In the genomic region with DNA sequence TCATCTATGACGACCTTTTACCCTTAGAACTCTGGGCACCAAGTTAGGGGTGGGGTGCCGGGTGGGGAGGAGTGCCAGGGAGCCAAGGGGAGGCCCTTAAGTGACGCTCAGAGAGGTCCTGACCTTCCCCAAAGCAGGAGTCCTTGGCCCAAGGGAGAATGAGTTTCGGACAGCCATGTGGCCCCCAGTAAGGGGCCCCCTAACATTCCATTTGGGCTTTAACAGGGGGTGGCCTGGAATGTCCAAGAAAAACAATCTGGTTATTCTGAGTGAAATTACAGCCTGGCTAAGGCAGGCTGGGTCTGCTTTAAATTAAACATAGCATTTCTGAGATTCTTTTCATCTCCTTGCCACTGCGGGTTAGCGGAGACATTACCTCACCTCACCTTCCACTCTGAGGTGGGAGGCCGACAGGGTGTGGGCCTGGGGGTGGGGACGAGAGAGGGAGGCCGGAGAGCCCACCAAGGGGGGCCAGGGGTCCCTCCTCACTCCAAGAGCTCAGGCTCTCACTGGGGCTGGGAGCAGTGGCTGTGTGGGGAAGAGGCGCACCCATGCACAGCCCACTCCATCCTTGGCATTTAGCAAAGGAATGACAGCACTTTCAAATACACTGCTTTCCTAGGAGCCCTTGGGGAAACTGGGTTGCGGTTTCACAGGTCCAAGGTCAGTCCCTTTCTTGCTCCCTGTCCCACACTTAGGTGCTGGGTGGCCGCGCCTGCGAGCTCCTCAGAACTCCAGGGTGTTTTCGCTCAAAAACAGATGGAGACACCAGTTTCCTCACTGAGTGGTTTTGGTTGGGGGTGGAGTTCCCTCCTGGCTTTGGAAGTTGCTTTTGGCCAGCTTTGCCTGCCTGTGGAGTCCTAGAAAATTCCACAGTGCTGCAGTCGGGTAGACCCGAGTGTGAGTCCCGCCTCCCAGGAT, we compare ENCODE assay signal across 8 cellular contexts.
DNase-seq lines count a peak whose midpoint lies in the region; ATAC-seq and TF ChIP-seq lines count a peak whose summit lies in the region.

No MANE protein-coding gene starts in this region.

- peaks cover 8% of the 10 kb centered on the region; the same call in 1 of the 2 replicates for H3F3A ChIP-seq in Loucy (ENCODE audit: low read depth)

- H3K27ac ChIP-seq in duodenal mucosa (ENCODE audit: low read depth, low read length) = peak overlapping the region; percentile 48

- no peaks in the 10 kb centered on the region for H3K9me2 ChIP-seq in Loucy (replicated peaks; ENCODE audit: low read depth, low read length)

- H3K79me2 ChIP-seq in Loucy (ENCODE audit: insufficient read depth, low read length) = no peaks in the 10 kb centered on the region

- peak overlapping the region; percentile 84 for H2AFZ ChIP-seq in Loucy (ENCODE audit: low read length)

- H3K4me3 ChIP-seq in AG10803 (ENCODE audit: low read length) (peak overlapping the region; percentile 41), Loucy (ENCODE audit: low read length, poor library complexity, severe bottlenecking) (no peak overlapping the region), duodenal mucosa (ENCODE audit: low read depth in 1 of 2, low read length in 2 of 2) (peak overlapping the region in 1 of 2 donors; percentile 26)

- peak overlapping the region; percentile 28 for H3K9ac ChIP-seq in Loucy (ENCODE audit: low read depth, low read length, poor library complexity, severe bottlenecking)
- H3K9ac ChIP-seq in duodenal mucosa (ENCODE audit: low read depth in 1 of 2, low read length in 2 of 2) = peak overlapping the region in 1 of 2 donors; percentile 8

- H3K36me3 ChIP-seq in Loucy (ENCODE audit: insufficient read depth, low read length) (no peaks in the 10 kb centered on the region), duodenal mucosa (ENCODE audit: control insufficient read depth in 1 of 2, insufficient read depth in 2 of 2, low read length in 2 of 2) (no peaks in the 10 kb centered on the region)

- peaks cover 3% of the 10 kb centered on the region for H3K9me3 Mint-ChIP-seq in nephron

- H3K9me3 ChIP-seq in Loucy (ENCODE audit: insufficient read depth, low read depth, low read length) (no peaks in the 10 kb centered on the region), duodenal mucosa (ENCODE audit: control insufficient read depth in 1 of 2, low read length in 2 of 2) (no peaks in the 10 kb centered on the region)

- peak overlapping the region; percentile 26 for H3K4me2 ChIP-seq in Loucy (ENCODE audit: low read depth, low read length, poor library complexity, severe bottlenecking)

- peak; percentile 90 for DNase-seq in AG10803 (ENCODE audit: low read depth)
- DNase-seq in HT-29 (ENCODE audit: low spot score) = no peak
- no peak for DNase-seq in NCI-H2081 treated with DMSO at 0.1 percent for 48 hours (lab: John Stamatoyannopoulos, UW)
- no peak for DNase-seq in stimulated activated CD4-positive, alpha-beta T cell treated with anti-CD3 and anti-CD28 coated beads, Interleukin-15, amount 100 ng/mL, for 24 hours

- no peaks in the 10 kb centered on the region for H3K36me3 Mint-ChIP-seq in nephron (ENCODE audit: low read depth)

- H3K27me3 ChIP-seq in Loucy (ENCODE audit: insufficient read depth, low read length, poor library complexity, severe bottlenecking) (no peaks in the 10 kb centered on the region), duodenal mucosa (ENCODE audit: control insufficient read depth in 1 of 2, insufficient read depth in 2 of 2, low read length in 2 of 2) (no peaks in the 10 kb centered on the region)

- no peaks in the 10 kb centered on the region for H4K20me1 ChIP-seq in Loucy (ENCODE audit: insufficient read depth, low read length, poor library complexity, severe bottlenecking)

- peaks cover 3% of the 10 kb centered on the region for H3K27me3 Mint-ChIP-seq in nephron (ENCODE audit: low read depth)

- peaks cover 65% of the 10 kb centered on the region for H3K4me1 Mint-ChIP-seq in nephron

- ATAC-seq in activated CD4-positive, CD25-positive, alpha-beta regulatory T cell treated with anti-CD3 and anti-CD28 coated beads, Interleukin-2, amount 50 U/mL, for 24 hours = no peak

- no peak for TF ChIP-seq CTCF in AG10803 (conservative IDR thresholded peaks at IDR 0.05; ENCODE audit: low read length)
- no peak for TF ChIP-seq CTCF in Loucy (conservative IDR thresholded peaks at IDR 0.05; ENCODE audit: low read length)
- no peak for TF ChIP-seq CTCF in nephron (IDR thresholded peaks at IDR 0.05; ENCODE audit: unreplicated experiment in 3 of 3)

- H3K4me3 Mint-ChIP-seq in nephron = peak overlapping the region in 2 of 3 experiments; percentile 14 to 15

- H3K4me1 ChIP-seq in Loucy (ENCODE audit: insufficient read depth, low read length, poor library complexity, severe bottlenecking) (peaks cover 70% of the 10 kb centered on the region), duodenal mucosa (ENCODE audit: control insufficient read depth in 1 of 2, insufficient read depth in 2 of 2, low read length in 2 of 2) (peaks cover 50 to 61% of the 10 kb centered on the region in 2 donors)

- H3K27ac Mint-ChIP-seq in nephron = peak overlapping the region; percentile 92 to 96 (median 94)
